30 cellular contexts compared by ENCODE assay signal in the genomic region with DNA sequence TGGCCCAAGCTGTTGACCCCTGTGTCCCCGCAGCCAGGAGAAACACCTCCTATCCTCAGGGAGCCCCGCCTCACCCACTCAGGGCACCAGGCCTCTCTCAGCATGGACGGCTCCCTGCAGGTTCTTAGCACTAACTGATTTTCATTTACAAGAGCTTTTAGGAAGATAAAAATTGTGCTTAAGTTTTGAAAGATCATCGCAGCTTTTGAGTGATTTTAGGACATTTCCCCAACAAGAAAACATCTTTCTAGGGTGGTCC. TPM values are rescaled to one million over a fixed set of nuclear protein-coding genes. Genes with fewer than 3 reads are reported as not detected.
"Had no signal": no experiment of that assay in that cellular context is flagged by ENCODE, and none has a peak within 500 bp of the region (broad histone marks: within the 10 kb centered on the region; RNA-seq: fewer than 3 reads in every experiment).

No MANE protein-coding gene starts in this region.

- H3K4me3 ChIP-seq: ascending aorta, breast epithelium, cardiac muscle cell, colonic mucosa, esophagus squamous epithelium had no signal

- ATAC-seq: activated CD4-positive, alpha-beta T cell treated with anti-CD3 and anti-CD28 coated beads for 36 hours; activated CD8-positive, alpha-beta memory T cell treated with anti-CD3 and anti-CD28 coated beads, Interleukin-2, amount 10 ng/mL, durations not matched to agents 7 days and 5 days; activated CD8-positive, alpha-beta T cell treated with anti-CD3 and anti-CD28 coated beads, Interleukin-2, amount 10 ng/mL, durations not matched to agents 7 days and 5 days; activated naive CD8-positive, alpha-beta T cell treated with anti-CD3 and anti-CD28 coated beads, Interleukin-2, amount 50 U/mL, for 24 hours had no signal

- H3K4me3 Mint-ChIP-seq: activated CD4-positive, alpha-beta memory T cell treated with anti-CD3 and anti-CD28 coated beads for 36 hours; activated CD4-positive, alpha-beta T cell treated with anti-CD3 and anti-CD28 coated beads for 36 hours; activated CD4-positive, alpha-beta T cell treated with anti-CD3 and anti-CD28 coated beads, Interleukin-2, amount 10 ng/mL, durations not matched to agents 24 days and 14 days; activated CD8-positive, alpha-beta memory T cell treated with anti-CD3 and anti-CD28 coated beads, Interleukin-2, amount 10 ng/mL, durations not matched to agents 7 days and 5 days; activated CD8-positive, alpha-beta T cell treated with anti-CD3 and anti-CD28 coated beads, Interleukin-2, amount 10 ng/mL, durations not matched to agents 7 days and 5 days; activated naive CD4-positive, alpha-beta T cell treated with anti-CD3 and anti-CD28 coated beads for 36 hours; activated naive CD4-positive, alpha-beta T cell treated with anti-CD3 and anti-CD28 coated beads, Interleukin-2, amount 50 U/mL, for 24 hours; activated naive CD8-positive, alpha-beta T cell treated with anti-CD3 and anti-CD28 coated beads for 36 hours; activated naive CD8-positive, alpha-beta T cell treated with anti-CD3 and anti-CD28 coated beads, Interleukin-2, amount 50 U/mL, for 24 hours; activated T-helper 1 cell treated with anti-CD3 and anti-CD28 coated beads, Interleukin-12 subunit alpha, Interleukin-12 subunit beta, Interleukin-2, Interleukin-4 antibody, amounts not matched to agents 30 ng/mL and 10 ng/mL and 1 ng/mL, durations not matched to agents 14 hours and 24 hours and 36 hours; brain had no signal

- H3K27me3 Mint-ChIP-seq: activated CD4-positive, alpha-beta T cell treated with anti-CD3 and anti-CD28 coated beads, Interleukin-2, amount 10 ng/mL, durations not matched to agents 24 days and 14 days; activated CD8-positive, alpha-beta memory T cell treated with anti-CD3 and anti-CD28 coated beads, Interleukin-2, amount 10 ng/mL, durations not matched to agents 7 days and 5 days had no signal

- H3K36me3 Mint-ChIP-seq: activated CD4-positive, alpha-beta memory T cell treated with anti-CD3 and anti-CD28 coated beads for 36 hours; activated CD8-positive, alpha-beta memory T cell treated with anti-CD3 and anti-CD28 coated beads, Interleukin-2, amount 10 ng/mL, durations not matched to agents 7 days and 5 days; activated naive CD4-positive, alpha-beta T cell treated with anti-CD3 and anti-CD28 coated beads, Interleukin-2, amount 50 U/mL, for 24 hours; activated naive CD8-positive, alpha-beta T cell treated with anti-CD3 and anti-CD28 coated beads for 36 hours had no signal

- H3K27ac Mint-ChIP-seq: activated CD4-positive, alpha-beta memory T cell treated with anti-CD3 and anti-CD28 coated beads for 36 hours; activated CD4-positive, alpha-beta T cell treated with anti-CD3 and anti-CD28 coated beads for 36 hours; activated CD4-positive, alpha-beta T cell treated with anti-CD3 and anti-CD28 coated beads, Interleukin-2, amount 10 ng/mL, durations not matched to agents 24 days and 14 days; activated CD8-positive, alpha-beta memory T cell treated with anti-CD3 and anti-CD28 coated beads, Interleukin-2, amount 10 ng/mL, durations not matched to agents 7 days and 5 days; activated CD8-positive, alpha-beta T cell treated with anti-CD3 and anti-CD28 coated beads, Interleukin-2, amount 10 ng/mL, durations not matched to agents 7 days and 5 days; activated naive CD4-positive, alpha-beta T cell treated with anti-CD3 and anti-CD28 coated beads for 36 hours; activated naive CD4-positive, alpha-beta T cell treated with anti-CD3 and anti-CD28 coated beads, Interleukin-2, amount 50 U/mL, for 24 hours; activated naive CD8-positive, alpha-beta T cell treated with anti-CD3 and anti-CD28 coated beads for 36 hours; activated naive CD8-positive, alpha-beta T cell treated with anti-CD3 and anti-CD28 coated beads, Interleukin-2, amount 50 U/mL, for 24 hours; activated T-helper 1 cell treated with anti-CD3 and anti-CD28 coated beads, Interleukin-12 subunit alpha, Interleukin-12 subunit beta, Interleukin-2, Interleukin-4 antibody, amounts not matched to agents 30 ng/mL and 10 ng/mL and 1 ng/mL, durations not matched to agents 14 hours and 24 hours and 36 hours; activated T-helper 2 cell treated with anti-CD3 and anti-CD28 coated beads, Interferon-gamma antibody, Interleukin-2, Interleukin-4, amounts not matched to agents 10 μg/mL and 5 μg/mL and 100 μg/mL, durations not matched to agents 14 hours and 24 hours and 36 hours had no signal

- H3K9me3 Mint-ChIP-seq: activated CD4-positive, alpha-beta memory T cell treated with anti-CD3 and anti-CD28 coated beads for 36 hours; activated CD4-positive, alpha-beta T cell treated with anti-CD3 and anti-CD28 coated beads, Interleukin-2, amount 10 ng/mL, durations not matched to agents 24 days and 14 days; activated naive CD4-positive, alpha-beta T cell treated with anti-CD3 and anti-CD28 coated beads for 36 hours; activated naive CD4-positive, alpha-beta T cell treated with anti-CD3 and anti-CD28 coated beads, Interleukin-2, amount 50 U/mL, for 24 hours; activated naive CD8-positive, alpha-beta T cell treated with anti-CD3 and anti-CD28 coated beads for 36 hours; activated naive CD8-positive, alpha-beta T cell treated with anti-CD3 and anti-CD28 coated beads, Interleukin-2, amount 50 U/mL, for 24 hours; activated T-helper 1 cell treated with anti-CD3 and anti-CD28 coated beads, Interleukin-12 subunit alpha, Interleukin-12 subunit beta, Interleukin-2, Interleukin-4 antibody, amounts not matched to agents 30 ng/mL and 10 ng/mL and 1 ng/mL, durations not matched to agents 14 hours and 24 hours and 36 hours; activated T-helper 2 cell treated with anti-CD3 and anti-CD28 coated beads, Interferon-gamma antibody, Interleukin-2, Interleukin-4, amounts not matched to agents 10 μg/mL and 5 μg/mL and 100 μg/mL, durations not matched to agents 14 hours and 24 hours and 36 hours had no signal

- H3K4me1 Mint-ChIP-seq: activated CD4-positive, alpha-beta T cell treated with anti-CD3 and anti-CD28 coated beads for 36 hours; activated CD4-positive, alpha-beta T cell treated with anti-CD3 and anti-CD28 coated beads, Interleukin-2, amount 10 ng/mL, durations not matched to agents 24 days and 14 days; activated CD8-positive, alpha-beta memory T cell treated with anti-CD3 and anti-CD28 coated beads, Interleukin-2, amount 10 ng/mL, durations not matched to agents 7 days and 5 days; activated naive CD4-positive, alpha-beta T cell treated with anti-CD3 and anti-CD28 coated beads, Interleukin-2, amount 50 U/mL, for 24 hours; activated naive CD8-positive, alpha-beta T cell treated with anti-CD3 and anti-CD28 coated beads for 36 hours; activated naive CD8-positive, alpha-beta T cell treated with anti-CD3 and anti-CD28 coated beads, Interleukin-2, amount 50 U/mL, for 24 hours had no signal

- H3K27me3 ChIP-seq: ascending aorta, cardiac muscle cell had no signal

- H3K36me3 ChIP-seq: ascending aorta, breast epithelium, cardiac muscle cell, colonic mucosa, esophagus squamous epithelium had no signal

- DNase-seq: activated CD4-positive, alpha-beta memory T cell treated with anti-CD3 and anti-CD28 coated beads for 36 hours; activated CD4-positive, alpha-beta T cell treated with anti-CD3 and anti-CD28 coated beads for 36 hours; activated CD4-positive, alpha-beta T cell treated with anti-CD3 and anti-CD28 coated beads, Interleukin-2, amount 10 ng/mL, durations not matched to agents 24 days and 14 days; activated CD4-positive, CD25-positive, alpha-beta regulatory T cell; activated CD4-positive, CD25-positive, alpha-beta regulatory T cell treated with anti-CD3 and anti-CD28 coated beads, Interleukin-2, amount 50 U/mL, for 72 hours; activated CD8-positive, alpha-beta memory T cell treated with anti-CD3 and anti-CD28 coated beads, Interleukin-2, amount 10 ng/mL, durations not matched to agents 7 days and 5 days; activated CD8-positive, alpha-beta memory T cell treated with anti-CD3 and anti-CD28 coated beads, Interleukin-2, amount 50 U/mL, for 4 hours; activated CD8-positive, alpha-beta T cell treated with anti-CD3 and anti-CD28 coated beads, Interleukin-2, amount 10 ng/mL, durations not matched to agents 7 days and 5 days; activated naive CD4-positive, alpha-beta T cell treated with anti-CD3 and anti-CD28 coated beads for 36 hours; activated naive CD8-positive, alpha-beta T cell treated with anti-CD3 and anti-CD28 coated beads for 36 hours; activated naive CD8-positive, alpha-beta T cell treated with anti-CD3 and anti-CD28 coated beads, Interleukin-2, amount 50 U/mL, for 24 hours; activated T-cell treated with anti-CD3 and anti-CD28 coated beads, Interleukin-2, amount 50 U/mL, for 1 hour; activated T-cell treated with anti-CD3 and anti-CD28 coated beads, Interleukin-2, amount 50 U/mL, for 48 hours; central memory CD4-positive, alpha-beta T cell; cerebellar nuclear complex; colonic mucosa; effector CD8-positive, alpha-beta T cell; esophagus squamous epithelium; foreskin melanocyte; T-helper 2 cell had no signal

- H3K9me3 ChIP-seq: ascending aorta, breast epithelium, colonic mucosa, esophagus squamous epithelium had no signal

- H3K27ac ChIP-seq: ascending aorta, breast epithelium, cardiac muscle cell, colonic mucosa, epithelial cell of prostate, esophagus squamous epithelium had no signal

- H3K4me1 ChIP-seq: breast epithelium, colonic mucosa, esophagus squamous epithelium had no signal

RNA-seq across cellular contexts. Expression of a gene that starts 22.1 kb away (rescaled TPM):
- total RNA-seq: activated CD4-positive, alpha-beta memory T cell treated with anti-CD3 and anti-CD28 coated beads for 36 hours; activated CD4-positive, alpha-beta T cell treated with anti-CD3 and anti-CD28 coated beads for 36 hours; activated CD4-positive, alpha-beta T cell treated with anti-CD3 and anti-CD28 coated beads, Interleukin-2, amount 10 ng/mL, durations not matched to agents 24 days and 14 days; activated CD8-positive, alpha-beta memory T cell treated with anti-CD3 and anti-CD28 coated beads for 36 hours; activated CD8-positive, alpha-beta memory T cell treated with anti-CD3 and anti-CD28 coated beads, Interleukin-2, amount 10 ng/mL, durations not matched to agents 7 days and 5 days; activated CD8-positive, alpha-beta T cell treated with anti-CD3 and anti-CD28 coated beads, Interleukin-2, amount 10 ng/mL, durations not matched to agents 7 days and 5 days; activated naive CD4-positive, alpha-beta T cell treated with anti-CD3 and anti-CD28 coated beads for 36 hours; activated naive CD8-positive, alpha-beta T cell treated with anti-CD3 and anti-CD28 coated beads for 36 hours; activated T-helper 1 cell treated with anti-CD3 and anti-CD28 coated beads, Interleukin-12 subunit alpha, Interleukin-12 subunit beta, Interleukin-2, Interleukin-4 antibody, amounts not matched to agents 30 ng/mL and 10 ng/mL and 1 ng/mL, durations not matched to agents 14 hours and 24 hours and 36 hours; activated T-helper 2 cell treated with anti-CD3 and anti-CD28 coated beads, Interferon-gamma antibody, Interleukin-2, Interleukin-4, amounts not matched to agents 10 μg/mL and 5 μg/mL and 100 μg/mL, durations not matched to agents 14 hours and 24 hours and 36 hours; T-helper 1 cell treated with Interleukin-12 subunit alpha and Interleukin-12 subunit beta and Interleukin-4 antibody, amounts not matched to agents 30 ng/mL and 1 ng/mL, for 36 hours had no signal
